Comparison of ENCODE assay signal across 8 cellular contexts in the genomic region with DNA sequence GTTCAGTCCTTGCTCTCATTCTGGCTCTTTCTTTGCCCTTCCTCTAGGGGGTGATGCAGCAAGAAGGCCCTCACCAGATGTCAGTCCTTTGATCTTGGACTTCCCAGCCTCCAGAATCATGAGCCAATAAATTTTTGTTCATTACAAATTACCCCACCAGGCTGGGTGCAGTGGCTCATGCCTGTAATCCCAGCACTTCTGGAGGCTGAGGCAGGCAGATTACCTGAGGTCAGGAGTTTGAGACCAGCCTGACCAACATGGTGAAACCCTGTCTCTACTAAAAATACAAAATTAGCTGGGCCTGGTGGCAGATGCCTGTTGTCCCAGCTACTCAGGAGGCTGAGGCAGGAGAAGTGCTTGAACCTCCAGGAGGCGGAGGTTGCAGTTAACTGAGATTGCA.
DNase-seq lines count a peak whose midpoint lies in the region; ATAC-seq and TF ChIP-seq lines count a peak whose summit lies in the region.
"Not testable (repeated sequence)": the region's sequence is repeated elsewhere in the genome, so short reads cannot be mapped to it uniquely, and the experiment has no call there.

No MANE protein-coding gene starts in this region.

- H4K5ac ChIP-seq in H9 (ENCODE audit: insufficient read length, low read depth, low read length) = not testable (repeated sequence)

- WGBS in H9 (ENCODE audit: extremely low coverage, insufficient read length, low lambda C conversion rate) = no CpG with 5 or more reads among the region's 1 CpG

- not testable (repeated sequence) for H3K14ac ChIP-seq in H9 (ENCODE audit: insufficient read depth, low read length)

- BruUV-seq in OCI-LY7 (replicated peaks; lab: Mats Ljungman, UMichigan) = not testable (repeated sequence)

- not testable (repeated sequence) for H3K9ac ChIP-seq in DND-41 (ENCODE audit: low read depth, low read length); H9 (ENCODE audit: extremely low read depth, insufficient read length, low read length)

- CTCF ChIA-PET in OCI-LY7 (lab: Charles Lee; ENCODE audit: unreplicated experiment) = not testable (repeated sequence)
- CTCF ChIA-PET in activated CD4-positive, alpha-beta T cell treated with anti-CD3 and anti-CD28 coated beads, Interleukin-2, amount 10 ng/mL, durations not matched to agents 7 days and 5 days (lab: Charles Lee) = interaction anchor here (1.0 kb wide), 1 partner anchor 184 kb away, joined by 3 read pairs; no protein-coding TSS in a partner anchor

- H3K27ac Mint-ChIP-seq in CD4-positive, CD25-positive, alpha-beta regulatory T cell = peak overlapping the region in 2 of 3 donors; percentile 69 to 86
- not testable (repeated sequence) for H3K27ac Mint-ChIP-seq in H9; osteocyte (ENCODE audit: unreplicated experiment)
- peak overlapping the region; percentile 76 for H3K27ac Mint-ChIP-seq in activated CD4-positive, alpha-beta T cell treated with anti-CD3 and anti-CD28 coated beads, Interleukin-2, amount 10 ng/mL, durations not matched to agents 7 days and 5 days
- H3K27ac Mint-ChIP-seq in activated T-helper 17 cell treated with anti-CD3 and anti-CD28 coated beads, Interleukin-2, amount 50 U/mL, for 72 hours = peak overlapping the region; percentile 13

- not testable (repeated sequence) for H3K79me1 ChIP-seq in H9 (ENCODE audit: insufficient read depth, low read depth, low read length, poor library complexity, severe bottlenecking)

- H2BK120ac ChIP-seq in H9 (ENCODE audit: low read depth, low read length, poor library complexity, severe bottlenecking) = not testable (repeated sequence)

- not testable (repeated sequence) for H3K23ac ChIP-seq in H9 (ENCODE audit: insufficient read length, low read depth, low read length)

- not testable (repeated sequence) for H2BK15ac ChIP-seq in H9 (ENCODE audit: low read depth, low read length)

- H3K36me3 Mint-ChIP-seq in CD4-positive, CD25-positive, alpha-beta regulatory T cell; H9 (ENCODE audit: insufficient read depth in 1 of 3, low read depth in 3 of 3); activated T-helper 17 cell treated with anti-CD3 and anti-CD28 coated beads, Interleukin-2, amount 50 U/mL, for 72 hours (ENCODE audit: low read depth); osteocyte (ENCODE audit: unreplicated experiment): not testable (repeated sequence)
- peaks cover 11% of the 10 kb centered on the region for H3K36me3 Mint-ChIP-seq in activated CD4-positive, alpha-beta T cell treated with anti-CD3 and anti-CD28 coated beads, Interleukin-2, amount 10 ng/mL, durations not matched to agents 7 days and 5 days (ENCODE audit: low read depth)

- peaks cover 4 to 36% (median 19%) of the 10 kb centered on the region in 4 donors for H3K4me1 Mint-ChIP-seq in CD4-positive, CD25-positive, alpha-beta regulatory T cell
- not testable (repeated sequence) for H3K4me1 Mint-ChIP-seq in H9; osteocyte (ENCODE audit: unreplicated experiment)
- peaks cover 68% of the 10 kb centered on the region for H3K4me1 Mint-ChIP-seq in activated CD4-positive, alpha-beta T cell treated with anti-CD3 and anti-CD28 coated beads, Interleukin-2, amount 10 ng/mL, durations not matched to agents 7 days and 5 days
- H3K4me1 Mint-ChIP-seq in activated T-helper 17 cell treated with anti-CD3 and anti-CD28 coated beads, Interleukin-2, amount 50 U/mL, for 72 hours = peaks cover 17% of the 10 kb centered on the region

- not testable (repeated sequence) for ATAC-seq in CD4-positive, CD25-positive, alpha-beta regulatory T cell (ENCODE audit: low read depth in 2 of 2); DND-41 (ENCODE audit: insufficient read depth, low read depth); activated T-helper 17 cell treated with anti-CD3 and anti-CD28 coated beads, Interleukin-2, amount 50 U/mL, for 72 hours (replicated peaks); foreskin keratinocyte

- H3K27me3 Mint-ChIP-seq in CD4-positive, CD25-positive, alpha-beta regulatory T cell = peaks cover 17% of the 10 kb centered on the region
- not testable (repeated sequence) for H3K27me3 Mint-ChIP-seq in H9 (ENCODE audit: low read depth); activated CD4-positive, alpha-beta T cell treated with anti-CD3 and anti-CD28 coated beads, Interleukin-2, amount 10 ng/mL, durations not matched to agents 7 days and 5 days; activated T-helper 17 cell treated with anti-CD3 and anti-CD28 coated beads, Interleukin-2, amount 50 U/mL, for 72 hours
- peaks cover 47% of the 10 kb centered on the region for H3K27me3 Mint-ChIP-seq in osteocyte (ENCODE audit: unreplicated experiment)

- not testable (repeated sequence) for H2AK5ac ChIP-seq in H9 (ENCODE audit: insufficient read length, low read length)

- H3K36me3 ChIP-seq in CD4-positive, CD25-positive, alpha-beta regulatory T cell (ENCODE audit: control insufficient read depth, insufficient read depth, low read length); DND-41 (ENCODE audit: insufficient read depth, low read length); OCI-LY7 (ENCODE audit: insufficient read depth, low read length): not testable (repeated sequence)

- H3K23me2 ChIP-seq in H9 (ENCODE audit: insufficient read length, low read depth, low read length, poor library complexity, severe bottlenecking) = not testable (repeated sequence)

- not testable (repeated sequence) for H3K27me3 ChIP-seq in CD4-positive, CD25-positive, alpha-beta regulatory T cell (ENCODE audit: control insufficient read depth, insufficient read depth, low read length); DND-41 (ENCODE audit: insufficient read depth, low read length, poor library complexity); H9 (ENCODE audit: insufficient read depth, low read length)
- H3K27me3 ChIP-seq in foreskin keratinocyte = peaks cover 26% of the 10 kb centered on the region

- H3K4me1 ChIP-seq in CD4-positive, CD25-positive, alpha-beta regulatory T cell (ENCODE audit: control insufficient read depth, insufficient read depth, low read length, poor library complexity, severe bottlenecking) = peaks cover 27% of the 10 kb centered on the region
- H3K4me1 ChIP-seq in DND-41 (ENCODE audit: insufficient read depth, low read length) = peaks cover 13% of the 10 kb centered on the region
- not testable (repeated sequence) for H3K4me1 ChIP-seq in H9 (ENCODE audit: insufficient read depth, low read length); foreskin keratinocyte
- peaks cover 12% of the 10 kb centered on the region for H3K4me1 ChIP-seq in OCI-LY7 (ENCODE audit: insufficient read depth, low read length, poor library complexity, severe bottlenecking)

- not testable (repeated sequence) for H3K4ac ChIP-seq in H9 (ENCODE audit: low read depth, low read length)

- not testable (repeated sequence) for H3K4me2 ChIP-seq in DND-41 (ENCODE audit: insufficient read depth, low read length); H9 (ENCODE audit: insufficient read depth, insufficient read length, low read length); OCI-LY7 (ENCODE audit: low read length)

- TF ChIP-seq CTCF in DND-41 (IDR thresholded peaks at IDR 0.05; ENCODE audit: borderline replicate concordance, extremely low read depth, low read length, poor library complexity, severe bottlenecking) = peak; percentile 18
- TF ChIP-seq CTCF in H9 (conservative IDR thresholded peaks at IDR 0.05) = peak; percentile 19; the same call in 1 of the 3 replicates
- TF ChIP-seq CTCF in OCI-LY7 (conservative IDR thresholded peaks at IDR 0.05; ENCODE audit: low read length) = peak; percentile 25; the same call in 1 of the 2 replicates
- peak; percentile 21 for TF ChIP-seq CTCF in foreskin keratinocyte (conservative IDR thresholded peaks at IDR 0.05)
- not testable (repeated sequence) for TF ChIP-seq CTCF in osteocyte (IDR thresholded peaks at IDR 0.05)

- H4K8ac ChIP-seq in H9 (replicated peaks; ENCODE audit: insufficient read length, low read depth, low read length) = not testable (repeated sequence)

- H2AFZ ChIP-seq in DND-41 (ENCODE audit: low read depth, low read length); H9 (ENCODE audit: low read length); OCI-LY7 (ENCODE audit: low read length): not testable (repeated sequence)

- H3K4me3 Mint-ChIP-seq in CD4-positive, CD25-positive, alpha-beta regulatory T cell = peak overlapping the region in 2 of 4 donors; percentile 2 to 27
- H3K4me3 Mint-ChIP-seq in H9; activated CD4-positive, alpha-beta T cell treated with anti-CD3 and anti-CD28 coated beads, Interleukin-2, amount 10 ng/mL, durations not matched to agents 7 days and 5 days; activated T-helper 17 cell treated with anti-CD3 and anti-CD28 coated beads, Interleukin-2, amount 50 U/mL, for 72 hours; osteocyte (ENCODE audit: unreplicated experiment): not testable (repeated sequence)

- H2BK12ac ChIP-seq in H9 (ENCODE audit: insufficient read length, low read depth, low read length) = not testable (repeated sequence)

- H4K20me1 ChIP-seq in DND-41 (ENCODE audit: insufficient read depth, low read length); H9 (ENCODE audit: control insufficient read depth, insufficient read depth, insufficient read length); OCI-LY7 (ENCODE audit: insufficient read depth, low read length): not testable (repeated sequence)

- DNase-seq in CD4-positive, CD25-positive, alpha-beta regulatory T cell; DND-41; H9; OCI-LY7 (ENCODE audit: low spot score); activated CD4-positive, alpha-beta T cell treated with anti-CD3 and anti-CD28 coated beads, Interleukin-2, amount 10 ng/mL, durations not matched to agents 7 days and 5 days; foreskin keratinocyte: not testable (repeated sequence)
- DNase-seq in osteocyte (ENCODE audit: extremely low spot score, unreplicated experiment) = peak; percentile 27

- not testable (repeated sequence) for H3T11ph ChIP-seq in H9 (ENCODE audit: low read length)

- POLR2A ChIA-PET in OCI-LY7 (lab: Charles Lee); activated CD4-positive, alpha-beta T cell treated with anti-CD3 and anti-CD28 coated beads, Interleukin-2, amount 10 ng/mL, durations not matched to agents 7 days and 5 days (lab: Charles Lee): not testable (repeated sequence)

- H4K91ac ChIP-seq in H9 (ENCODE audit: insufficient read length, low read depth, low read length) = not testable (repeated sequence)

- not testable (repeated sequence) for H3K27ac ChIP-seq in CD4-positive, CD25-positive, alpha-beta regulatory T cell (ENCODE audit: insufficient read depth, low read length, poor library complexity, severe bottlenecking); DND-41 (ENCODE audit: low read length); H9 (ENCODE audit: insufficient read length, low read depth, low read length); OCI-LY7 (ENCODE audit: low read depth, low read length, poor library complexity, severe bottlenecking); foreskin keratinocyte

- H2BK20ac ChIP-seq in H9 (ENCODE audit: low read depth, low read length, poor library complexity, severe bottlenecking) = not testable (repeated sequence)

- H3K9me3 ChIP-seq in CD4-positive, CD25-positive, alpha-beta regulatory T cell (ENCODE audit: control insufficient read depth in 2 of 2, low read length in 2 of 2); DND-41 (ENCODE audit: insufficient read depth, low read length, severe bottlenecking); H9 (ENCODE audit: control insufficient read depth, low read depth, low read length); OCI-LY7 (ENCODE audit: low read length): not testable (repeated sequence)

- intact Hi-C loops in OCI-LY7 (cut with micrococcal nuclease; ENCODE audit: unreplicated experiment) = not testable (repeated sequence)

- H3K56ac ChIP-seq in H9 (ENCODE audit: insufficient read length, low read depth, low read length) = not testable (repeated sequence)

- H2BK5ac ChIP-seq in H9 (ENCODE audit: insufficient read length, low read length) = not testable (repeated sequence)

- not testable (repeated sequence) for H3K9me2 ChIP-seq in OCI-LY7 (ENCODE audit: insufficient read depth, low read length)

- H3K18ac ChIP-seq in H9 (ENCODE audit: insufficient read length, low read depth, low read length) = not testable (repeated sequence)

- not testable (repeated sequence) for H3K9me3 Mint-ChIP-seq in CD4-positive, CD25-positive, alpha-beta regulatory T cell; activated T-helper 17 cell treated with anti-CD3 and anti-CD28 coated beads, Interleukin-2, amount 50 U/mL, for 72 hours; osteocyte (ENCODE audit: unreplicated experiment)
- peaks cover 2 to 10% of the 10 kb centered on the region in 2 experiments; a peak in 3 of 5 replicates for H3K9me3 Mint-ChIP-seq in H9
- peaks cover 11% of the 10 kb centered on the region for H3K9me3 Mint-ChIP-seq in activated CD4-positive, alpha-beta T cell treated with anti-CD3 and anti-CD28 coated beads, Interleukin-2, amount 10 ng/mL, durations not matched to agents 7 days and 5 days

- not testable (repeated sequence) for H3K4me3 ChIP-seq in CD4-positive, CD25-positive, alpha-beta regulatory T cell (ENCODE audit: low read depth, low read length); DND-41 (ENCODE audit: low read depth in 1 of 2, low read length in 2 of 2); OCI-LY7 (ENCODE audit: low read depth, low read length, poor library complexity, severe bottlenecking)

- H3K79me2 ChIP-seq in DND-41 (ENCODE audit: insufficient read depth, low read length); H9 (ENCODE audit: insufficient read depth, low read length); OCI-LY7 (ENCODE audit: insufficient read depth, low read depth, low read length): not testable (repeated sequence)
